Comparison of ENCODE assay signal across 39 cellular contexts in the genomic region with DNA sequence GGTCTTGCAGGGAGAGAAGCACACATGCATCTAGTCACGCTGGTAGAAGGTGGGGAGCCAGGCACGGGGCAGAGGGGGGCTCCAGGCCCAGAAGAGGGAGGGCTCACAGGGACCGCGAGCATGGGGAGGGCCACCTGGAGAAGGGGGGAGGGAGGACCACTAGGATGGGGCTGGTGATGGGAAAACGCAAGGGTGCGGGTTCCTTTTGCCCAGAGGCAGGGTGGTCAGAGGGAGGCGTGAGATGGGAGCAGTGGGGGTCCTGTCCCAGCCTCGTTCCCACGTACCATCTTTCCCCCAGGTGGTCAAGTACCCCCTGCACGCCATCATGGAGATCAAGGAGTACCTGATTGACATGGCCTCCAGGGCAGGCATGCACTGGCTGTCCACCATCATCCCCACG.
"Had no signal": no experiment of that assay in that cellular context is flagged by ENCODE, and none has a peak within 500 bp of the region (broad histone marks: within the 10 kb centered on the region; RNA-seq: fewer than 3 reads in every experiment).

No MANE protein-coding gene starts in this region.

- H3K27me3 Mint-ChIP-seq: activated naive CD4-positive, alpha-beta T cell treated with anti-CD3 and anti-CD28 coated beads, Interleukin-2, amount 50 U/mL, for 24 hours; activated naive CD8-positive, alpha-beta T cell; activated naive CD8-positive, alpha-beta T cell treated with anti-CD3 and anti-CD28 coated beads for 36 hours; activated naive CD8-positive, alpha-beta T cell treated with anti-CD3 and anti-CD28 coated beads, Interleukin-2, amount 10 ng/mL, durations not matched to agents 7 days and 5 days; activated naive CD8-positive, alpha-beta T cell treated with anti-CD3 and anti-CD28 coated beads, Interleukin-2, amount 50 U/mL, for 24 hours; activated T-cell treated with anti-CD3 and anti-CD28 coated beads, Interleukin-2, amount 50 U/mL, for 24 hours had no signal

- H3K4me3 ChIP-seq: adrenal gland, ascending aorta, body of pancreas, breast epithelium, cardiac muscle cell had no signal

- FAIRE-seq: astrocyte, bronchial epithelial cell had no signal

- H3K4me1 ChIP-seq: adrenal gland, ascending aorta, body of pancreas, breast epithelium had no signal

- H3K27ac Mint-ChIP-seq: activated naive CD4-positive, alpha-beta T cell treated with anti-CD3 and anti-CD28 coated beads for 36 hours; activated naive CD4-positive, alpha-beta T cell treated with anti-CD3 and anti-CD28 coated beads, Interleukin-2, amount 10 ng/mL, durations not matched to agents 7 days and 5 days; activated naive CD4-positive, alpha-beta T cell treated with anti-CD3 and anti-CD28 coated beads, Interleukin-2, amount 50 U/mL, for 24 hours; activated naive CD4-positive, alpha-beta T cell treated with anti-CD3 and anti-CD28 coated beads, Interleukin-2, amount 50 U/mL, for 72 hours; activated naive CD8-positive, alpha-beta T cell; activated naive CD8-positive, alpha-beta T cell treated with anti-CD3 and anti-CD28 coated beads for 36 hours; activated naive CD8-positive, alpha-beta T cell treated with anti-CD3 and anti-CD28 coated beads, Interleukin-2, amount 10 ng/mL, durations not matched to agents 7 days and 5 days; activated naive CD8-positive, alpha-beta T cell treated with anti-CD3 and anti-CD28 coated beads, Interleukin-2, amount 50 U/mL, for 24 hours; activated T-cell treated with anti-CD3 and anti-CD28 coated beads, Interleukin-2, amount 50 U/mL, for 24 hours; activated T-cell treated with anti-CD3 and anti-CD28 coated beads, Interleukin-2, amount 50 U/mL, for 72 hours; activated T-helper 17 cell treated with anti-CD3 and anti-CD28 coated beads, Interleukin-2, amount 50 U/mL, for 72 hours; activated T-helper 2 cell treated with anti-CD3 and anti-CD28 coated beads, Interferon-gamma antibody, Interleukin-2, Interleukin-4, amounts not matched to agents 10 μg/mL and 5 μg/mL and 100 μg/mL, durations not matched to agents 14 hours and 24 hours and 36 hours; brain had no signal

- H3K4me1 Mint-ChIP-seq: activated naive CD4-positive, alpha-beta T cell treated with anti-CD3 and anti-CD28 coated beads, Interleukin-2, amount 10 ng/mL, durations not matched to agents 7 days and 5 days; activated naive CD4-positive, alpha-beta T cell treated with anti-CD3 and anti-CD28 coated beads, Interleukin-2, amount 50 U/mL, for 24 hours; activated naive CD8-positive, alpha-beta T cell treated with anti-CD3 and anti-CD28 coated beads for 36 hours; activated naive CD8-positive, alpha-beta T cell treated with anti-CD3 and anti-CD28 coated beads, Interleukin-2, amount 10 ng/mL, durations not matched to agents 7 days and 5 days; activated naive CD8-positive, alpha-beta T cell treated with anti-CD3 and anti-CD28 coated beads, Interleukin-2, amount 50 U/mL, for 24 hours; activated T-helper 17 cell treated with anti-CD3 and anti-CD28 coated beads, Interleukin-2, amount 50 U/mL, for 72 hours; brain; central memory CD8-positive, alpha-beta T cell had no signal

- H3K9me3 Mint-ChIP-seq: activated naive CD4-positive, alpha-beta T cell treated with anti-CD3 and anti-CD28 coated beads for 36 hours; activated naive CD4-positive, alpha-beta T cell treated with anti-CD3 and anti-CD28 coated beads, Interleukin-2, amount 10 ng/mL, durations not matched to agents 7 days and 5 days; activated naive CD4-positive, alpha-beta T cell treated with anti-CD3 and anti-CD28 coated beads, Interleukin-2, amount 50 U/mL, for 24 hours; activated naive CD4-positive, alpha-beta T cell treated with anti-CD3 and anti-CD28 coated beads, Interleukin-2, amount 50 U/mL, for 72 hours; activated naive CD8-positive, alpha-beta T cell treated with anti-CD3 and anti-CD28 coated beads for 36 hours; activated naive CD8-positive, alpha-beta T cell treated with anti-CD3 and anti-CD28 coated beads, Interleukin-2, amount 10 ng/mL, durations not matched to agents 7 days and 5 days; activated naive CD8-positive, alpha-beta T cell treated with anti-CD3 and anti-CD28 coated beads, Interleukin-2, amount 50 U/mL, for 24 hours; activated T-cell treated with anti-CD3 and anti-CD28 coated beads, Interleukin-2, amount 50 U/mL, for 24 hours; activated T-cell treated with anti-CD3 and anti-CD28 coated beads, Interleukin-2, amount 50 U/mL, for 4 hours; activated T-cell treated with anti-CD3 and anti-CD28 coated beads, Interleukin-2, amount 50 U/mL, for 72 hours; activated T-helper 17 cell treated with anti-CD3 and anti-CD28 coated beads, Interleukin-2, amount 50 U/mL, for 72 hours; activated T-helper 2 cell treated with anti-CD3 and anti-CD28 coated beads, Interferon-gamma antibody, Interleukin-2, Interleukin-4, amounts not matched to agents 10 μg/mL and 5 μg/mL and 100 μg/mL, durations not matched to agents 14 hours and 24 hours and 36 hours; brain; central memory CD8-positive, alpha-beta T cell had no signal

- H3K27me3 ChIP-seq: adrenal gland, ascending aorta, body of pancreas, brain microvascular endothelial cell, breast epithelium, cardiac muscle cell had no signal

- H3K36me3 ChIP-seq: cardiac muscle cell had no signal

- H3K9me3 ChIP-seq: adrenal gland, ascending aorta, body of pancreas, breast epithelium had no signal

- H3K27ac ChIP-seq: adrenal gland, ascending aorta, body of pancreas, brain microvascular endothelial cell, breast epithelium, cardiac muscle cell had no signal

- DNase-seq: activated effector memory CD4-positive, alpha-beta T cell treated with anti-CD3 and anti-CD28 coated beads, Interleukin-2, amount 50 U/mL, for 16 hours; activated effector memory CD4-positive, alpha-beta T cell treated with Interleukin-2 at 50 U/mL for 16 hours; activated gamma-delta T cell; activated gamma-delta T cell treated with Interleukin-2 at 50 U/mL for 16 hours; activated naive CD4-positive, alpha-beta T cell; activated naive CD4-positive, alpha-beta T cell treated with anti-CD3 and anti-CD28 coated beads for 36 hours; activated naive CD4-positive, alpha-beta T cell treated with anti-CD3 and anti-CD28 coated beads, Interleukin-2, amount 10 ng/mL, durations not matched to agents 7 days and 5 days; activated naive CD4-positive, alpha-beta T cell treated with anti-CD3 and anti-CD28 coated beads, Interleukin-2, amount 50 U/mL, for 16 hours; activated naive CD4-positive, alpha-beta T cell treated with Interleukin-2 at 50 U/mL for 16 hours; activated naive CD8-positive, alpha-beta T cell treated with anti-CD3 and anti-CD28 coated beads for 36 hours; activated naive CD8-positive, alpha-beta T cell treated with anti-CD3 and anti-CD28 coated beads, Interleukin-2, amount 10 ng/mL, durations not matched to agents 7 days and 5 days; activated naive CD8-positive, alpha-beta T cell treated with anti-CD3 and anti-CD28 coated beads, Interleukin-2, amount 50 U/mL, for 24 hours; activated T-cell treated with anti-CD3 and anti-CD28 coated beads for 4 hours; activated T-cell treated with anti-CD3 and anti-CD28 coated beads, Interleukin-2, amount 50 U/mL, for 1 hour; activated T-cell treated with anti-CD3 and anti-CD28 coated beads, Interleukin-2, amount 50 U/mL, for 24 hours; activated T-cell treated with anti-CD3 and anti-CD28 coated beads, Interleukin-2, amount 50 U/mL, for 4 hours; activated T-cell treated with anti-CD3 and anti-CD28 coated beads, Interleukin-2, amount 50 U/mL, for 48 hours; activated T-cell treated with anti-CD3 and anti-CD28 coated beads, Interleukin-2, amount 50 U/mL, for 72 hours; adrenal gland; amniotic stem cell; amygdala; anterior cingulate cortex; aorta; body of pancreas; brain microvascular endothelial cell; central memory CD4-positive, alpha-beta T cell; cerebellar nuclear complex had no signal

- H3K36me3 Mint-ChIP-seq: activated naive CD4-positive, alpha-beta T cell treated with anti-CD3 and anti-CD28 coated beads, Interleukin-2, amount 10 ng/mL, durations not matched to agents 7 days and 5 days; activated naive CD8-positive, alpha-beta T cell treated with anti-CD3 and anti-CD28 coated beads, Interleukin-2, amount 10 ng/mL, durations not matched to agents 7 days and 5 days had no signal

- H3K4me3 Mint-ChIP-seq: activated naive CD4-positive, alpha-beta T cell treated with anti-CD3 and anti-CD28 coated beads for 36 hours; activated naive CD4-positive, alpha-beta T cell treated with anti-CD3 and anti-CD28 coated beads, Interleukin-2, amount 10 ng/mL, durations not matched to agents 7 days and 5 days; activated naive CD4-positive, alpha-beta T cell treated with anti-CD3 and anti-CD28 coated beads, Interleukin-2, amount 50 U/mL, for 24 hours; activated naive CD8-positive, alpha-beta T cell; activated naive CD8-positive, alpha-beta T cell treated with anti-CD3 and anti-CD28 coated beads for 36 hours; activated naive CD8-positive, alpha-beta T cell treated with anti-CD3 and anti-CD28 coated beads, Interleukin-2, amount 10 ng/mL, durations not matched to agents 7 days and 5 days; activated naive CD8-positive, alpha-beta T cell treated with anti-CD3 and anti-CD28 coated beads, Interleukin-2, amount 50 U/mL, for 24 hours; activated T-cell treated with anti-CD3 and anti-CD28 coated beads, Interleukin-2, amount 50 U/mL, for 24 hours; activated T-cell treated with anti-CD3 and anti-CD28 coated beads, Interleukin-2, amount 50 U/mL, for 4 hours; activated T-cell treated with anti-CD3 and anti-CD28 coated beads, Interleukin-2, amount 50 U/mL, for 72 hours; activated T-helper 17 cell treated with anti-CD3 and anti-CD28 coated beads, Interleukin-2, amount 50 U/mL, for 72 hours; brain; central memory CD8-positive, alpha-beta T cell had no signal
